ENCODE assay signal across 1 cellular context in genomic region chr13:49315036-49315565, GRCh38.
TF ChIP-seq lines count a peak whose summit lies in the region.

No MANE protein-coding gene starts in this region.

TF ChIP-seq in HCT116, 20 proteins besides CTCF, POLR2A, EP300 and RAD21 (continued from another document):
- TF ChIP-seq, protein P1, sequence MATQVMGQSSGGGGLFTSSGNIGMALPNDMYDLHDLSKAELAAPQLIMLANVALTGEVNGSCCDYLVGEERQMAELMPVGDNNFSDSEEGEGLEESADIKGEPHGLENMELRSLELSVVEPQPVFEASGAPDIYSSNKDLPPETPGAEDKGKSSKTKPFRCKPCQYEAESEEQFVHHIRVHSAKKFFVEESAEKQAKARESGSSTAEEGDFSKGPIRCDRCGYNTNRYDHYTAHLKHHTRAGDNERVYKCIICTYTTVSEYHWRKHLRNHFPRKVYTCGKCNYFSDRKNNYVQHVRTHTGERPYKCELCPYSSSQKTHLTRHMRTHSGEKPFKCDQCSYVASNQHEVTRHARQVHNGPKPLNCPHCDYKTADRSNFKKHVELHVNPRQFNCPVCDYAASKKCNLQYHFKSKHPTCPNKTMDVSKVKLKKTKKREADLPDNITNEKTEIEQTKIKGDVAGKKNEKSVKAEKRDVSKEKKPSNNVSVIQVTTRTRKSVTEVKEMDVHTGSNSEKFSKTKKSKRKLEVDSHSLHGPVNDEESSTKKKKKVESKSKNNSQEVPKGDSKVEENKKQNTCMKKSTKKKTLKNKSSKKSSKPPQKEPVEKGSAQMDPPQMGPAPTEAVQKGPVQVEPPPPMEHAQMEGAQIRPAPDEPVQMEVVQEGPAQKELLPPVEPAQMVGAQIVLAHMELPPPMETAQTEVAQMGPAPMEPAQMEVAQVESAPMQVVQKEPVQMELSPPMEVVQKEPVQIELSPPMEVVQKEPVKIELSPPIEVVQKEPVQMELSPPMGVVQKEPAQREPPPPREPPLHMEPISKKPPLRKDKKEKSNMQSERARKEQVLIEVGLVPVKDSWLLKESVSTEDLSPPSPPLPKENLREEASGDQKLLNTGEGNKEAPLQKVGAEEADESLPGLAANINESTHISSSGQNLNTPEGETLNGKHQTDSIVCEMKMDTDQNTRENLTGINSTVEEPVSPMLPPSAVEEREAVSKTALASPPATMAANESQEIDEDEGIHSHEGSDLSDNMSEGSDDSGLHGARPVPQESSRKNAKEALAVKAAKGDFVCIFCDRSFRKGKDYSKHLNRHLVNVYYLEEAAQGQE (IDR thresholded peaks at IDR 0.05; ENCODE audit: low read depth) = no peak
- no peak for TF ChIP-seq ZBTB33 (IDR thresholded peaks at IDR 0.05; ENCODE audit: extremely low read depth, insufficient replicate concordance, low read length)
- no peak for TF ChIP-seq ZFX (IDR thresholded peaks at IDR 0.05)
- no peak for TF ChIP-seq CEBPB (IDR thresholded peaks at IDR 0.05; ENCODE audit: low read depth)
- no peak for TF ChIP-seq JUND (IDR thresholded peaks at IDR 0.05)
- TF ChIP-seq EGR1 (IDR thresholded peaks at IDR 0.05; ENCODE audit: low read depth) = no peak
- TF ChIP-seq EZH2phosphoT487 (IDR thresholded peaks at IDR 0.05; ENCODE audit: borderline replicate concordance) = no peak
- TF ChIP-seq ELF1 (IDR thresholded peaks at IDR 0.05; ENCODE audit: borderline replicate concordance, low read depth) = no peak
- TF ChIP-seq POLR2AphosphoS5 (IDR thresholded peaks at IDR 0.05; ENCODE audit: low read depth, low read length) = no peak
